In the genomic region with DNA sequence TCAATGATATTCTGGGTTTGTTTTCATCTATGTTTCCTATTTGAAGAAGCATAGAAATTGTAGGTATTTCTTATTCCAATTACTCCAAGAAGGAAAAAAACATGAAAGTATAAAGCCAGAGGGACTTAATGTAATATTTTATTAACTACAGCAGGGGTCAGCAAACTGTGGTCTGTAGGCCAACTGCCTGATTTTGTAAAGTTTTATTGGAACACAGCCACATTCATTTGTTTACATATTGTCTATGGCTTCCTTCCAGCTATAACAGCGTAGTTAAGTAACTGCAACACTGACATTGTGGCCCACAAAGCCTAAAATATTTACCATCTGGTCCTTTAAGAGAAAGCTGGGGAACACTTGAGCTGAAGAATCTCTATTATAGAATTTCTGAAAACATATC, we compare ENCODE assay signal across 13 cellular contexts.
DNase-seq lines count a peak whose midpoint lies in the region; ATAC-seq and TF ChIP-seq lines count a peak whose summit lies in the region.
"Had no signal": no experiment of that assay in that cellular context is flagged by ENCODE, and none has a peak within 500 bp of the region (broad histone marks: within the 10 kb centered on the region; RNA-seq: fewer than 3 reads in every experiment).

No MANE protein-coding gene starts in this region.

- POLR2A ChIA-PET in SK-N-SH (lab: Yijun Ruan, JAX) = no interaction called here

- no peak for TF ChIP-seq EP300 in SK-N-SH (IDR thresholded peaks at IDR 0.05; ENCODE audit: borderline replicate concordance in 1 of 2, low read depth in 1 of 2, low read length in 1 of 2)
- TF ChIP-seq EP300 in stomach (IDR thresholded peaks at IDR 0.05) = no peak

- no peak overlapping the region for H2AFZ ChIP-seq in SK-N-SH (ENCODE audit: low read depth)
- no peak overlapping the region for H2AFZ ChIP-seq in fibroblast of lung (ENCODE audit: low read length)

- no peak for TF ChIP-seq POLR2A in stomach (IDR thresholded peaks at IDR 0.05)

- TF ChIP-seq RAD21 in SK-N-SH (IDR thresholded peaks at IDR 0.05; ENCODE audit: low read length) = peak; percentile 33

- H3K9ac ChIP-seq in SK-N-SH = no peak overlapping the region
- H3K9ac ChIP-seq in fibroblast of lung (ENCODE audit: insufficient read depth, low read length) = no peak overlapping the region
- peak overlapping the region; percentile 16 for H3K9ac ChIP-seq in skeletal muscle satellite cell (ENCODE audit: low read depth, low read length)

- no peak for ATAC-seq in SK-N-SH treated with all-trans-retinoic acid at 6 μM for 48 hours
- ATAC-seq: activated CD4-positive, alpha-beta T cell treated with anti-CD3 and anti-CD28 coated beads for 36 hours had no signal

- H3K4me3 ChIP-seq in SK-N-SH (ENCODE audit: low read depth in 2 of 2, low read length in 1 of 2) = no peak overlapping the region
- no peak overlapping the region for H3K4me3 ChIP-seq in fibroblast of lung (replicated peaks in 1 of 4; ENCODE audit: control extremely low read depth in 1 of 4, insufficient read depth in 1 of 4, low read depth in 3 of 4, low read length in 4 of 4)
- no peak overlapping the region for H3K4me3 ChIP-seq in skeletal muscle satellite cell (ENCODE audit: low read length)
- no peak overlapping the region for H3K4me3 ChIP-seq in stomach
- H3K4me3 ChIP-seq: coronary artery, SJSA1 had no signal

- no peaks in the 10 kb centered on the region for H3K9me2 ChIP-seq in SK-N-SH

- intact Hi-C loops in stomach (cut with DNase I; ENCODE audit: low total_unique reads) = no loop called here

- WGBS in SK-N-SH (ENCODE audit: low lambda C conversion rate) = 46% methylated on average over 1 of the region's 1 CpG
- WGBS in stomach, 5 donors = 0 to 17% (median 11%) methylated on average over 1 of the region's 1 CpG

- H3K27ac ChIP-seq in SK-N-SH (ENCODE audit: low read depth in 2 of 2, low read length in 1 of 2) = 0 out of 4 replicates have a peak overlapping the region, but pooled peaks of 1 of the 2 experiments have one; percentile 25
- no peak overlapping the region for H3K27ac ChIP-seq in fibroblast of lung (ENCODE audit: insufficient read depth, low read length)
- H3K27ac ChIP-seq in stomach = no peak overlapping the region
- H3K27ac ChIP-seq: SJSA1 had no signal

- H4K20me1 ChIP-seq in SK-N-SH (ENCODE audit: insufficient read depth) (no peaks in the 10 kb centered on the region), fibroblast of lung (ENCODE audit: control insufficient read depth, extremely low read depth, insufficient read depth, low read length) (no peaks in the 10 kb centered on the region)

- CTCF ChIA-PET in SK-N-SH (lab: Yijun Ruan, JAX) = interaction anchor here (0.6 to 1.5 kb wide), 4 partner anchors 10 to 803 kb away, joined by 3 to 4 read pairs (median 4); no protein-coding TSS in a partner anchor

- no peaks in the 10 kb centered on the region for H3K79me2 ChIP-seq in SK-N-SH (ENCODE audit: insufficient read depth)
- no peaks in the 10 kb centered on the region for H3K79me2 ChIP-seq in fibroblast of lung (ENCODE audit: control insufficient read depth, insufficient read depth, low read length)

- DNase-seq in SK-N-SH = no peak
- DNase-seq in NCI-H748 (lab: John Stamatoyannopoulos, UW; ENCODE audit: unreplicated experiment) = peak; percentile 48
- peak; percentile 67 to 96 for DNase-seq in fibroblast of lung (ENCODE audit: low read depth in 2 of 2)
- DNase-seq in stomach = no peak
- DNase-seq in stimulated activated CD4-positive, alpha-beta T cell treated with anti-CD3 and anti-CD28 coated beads, Interleukin-4, amount 100 ng/mL, for 4 hours = no peak
- no peak for DNase-seq in cerebellar cortex (ENCODE audit: low spot score)
- DNase-seq: activated CD4-positive, alpha-beta T cell treated with anti-CD3 and anti-CD28 coated beads for 36 hours; activated effector memory CD4-positive, alpha-beta T cell treated with Interleukin-2 at 50 U/mL for 16 hours; hippocampal formation had no signal

- H3K9me3 ChIP-seq in SK-N-SH = no peaks in the 10 kb centered on the region
- no peaks in the 10 kb centered on the region for H3K9me3 ChIP-seq in fibroblast of lung (ENCODE audit: control insufficient read depth, insufficient read depth, low read depth, low read length)
- no peaks in the 10 kb centered on the region for H3K9me3 ChIP-seq in skeletal muscle satellite cell (replicated peaks; ENCODE audit: low read length)
- no peaks in the 10 kb centered on the region for H3K9me3 ChIP-seq in stomach
- H3K9me3 ChIP-seq: SJSA1 had no signal

- H3F3A ChIP-seq in SK-N-SH (replicated peaks; ENCODE audit: insufficient read depth) = peaks cover 20% of the 10 kb centered on the region

- peaks cover 11 to 18% of the 10 kb centered on the region in 2 experiments for H3K36me3 ChIP-seq in SK-N-SH (replicated peaks in 1 of 2; ENCODE audit: control insufficient read depth in 1 of 2, insufficient read depth in 2 of 2, low read length in 1 of 2)
- H3K36me3 ChIP-seq in fibroblast of lung (ENCODE audit: control insufficient read depth, insufficient read depth, low read length) = peaks cover 1% of the 10 kb centered on the region
- H3K36me3 ChIP-seq in skeletal muscle satellite cell (ENCODE audit: insufficient read depth, low read length) = peaks cover 4% of the 10 kb centered on the region
- no peaks in the 10 kb centered on the region for H3K36me3 ChIP-seq in stomach

- H3K27me3 ChIP-seq in SK-N-SH (ENCODE audit: insufficient read depth) = no peaks in the 10 kb centered on the region
- H3K27me3 ChIP-seq in fibroblast of lung (ENCODE audit: control insufficient read depth, insufficient read depth, low read length) = no peaks in the 10 kb centered on the region
- no peaks in the 10 kb centered on the region for H3K27me3 ChIP-seq in skeletal muscle satellite cell (ENCODE audit: control insufficient read depth, insufficient read depth, low read length)
- no peaks in the 10 kb centered on the region for H3K27me3 ChIP-seq in stomach
- H3K27me3 ChIP-seq: SJSA1 had no signal

- TF ChIP-seq CTCF in SK-N-SH (IDR thresholded peaks at IDR 0.05) = peak; percentile 32
- TF ChIP-seq CTCF in fibroblast of lung (conservative IDR thresholded peaks at IDR 0.05 in 1 of 2, IDR thresholded peaks at IDR 0.05 in 1 of 2; ENCODE audit: low read depth in 1 of 2, low read length in 2 of 2) = peak in 1 of 2 donors; percentile 10
- no peak for TF ChIP-seq CTCF in stomach (IDR thresholded peaks at IDR 0.05)

- no peak overlapping the region for H3K4me2 ChIP-seq in SK-N-SH
- H3K4me2 ChIP-seq in fibroblast of lung (ENCODE audit: extremely low read depth, insufficient read depth, low read length) = no peak overlapping the region
- H3K4me2 ChIP-seq in skeletal muscle satellite cell (ENCODE audit: low read length) = no peak overlapping the region

- peaks cover 10 to 25% of the 10 kb centered on the region in 2 experiments for H3K4me1 ChIP-seq in SK-N-SH (ENCODE audit: control insufficient read depth in 1 of 2, insufficient read depth in 2 of 2, low read depth in 1 of 2, low read length in 1 of 2)
- peaks cover 12% of the 10 kb centered on the region for H3K4me1 ChIP-seq in fibroblast of lung (ENCODE audit: control insufficient read depth, extremely low read depth, insufficient read depth, low read length)
- peaks cover 47% of the 10 kb centered on the region for H3K4me1 ChIP-seq in skeletal muscle satellite cell (ENCODE audit: control insufficient read depth, insufficient read depth, low read length)
- peaks cover 0 to 22% (median 5%) of the 10 kb centered on the region in 4 donors for H3K4me1 ChIP-seq in stomach

TF ChIP-seq in SK-N-SH, 30 proteins besides CTCF, POLR2A, EP300 and RAD21 (continues in another document):
- TF ChIP-seq RCOR1 (IDR thresholded peaks at IDR 0.05; ENCODE audit: low read length) (no peak), GABPA (IDR thresholded peaks at IDR 0.05; ENCODE audit: low read depth) (no peak), TAF1 (IDR thresholded peaks at IDR 0.05; ENCODE audit: borderline replicate concordance, low read depth, low read length) (no peak), NRF1 (IDR thresholded peaks at IDR 0.05; ENCODE audit: low read depth, low read length) (no peak), FOSL2 (IDR thresholded peaks at IDR 0.05; ENCODE audit: borderline replicate concordance, low read depth) (no peak)
- TF ChIP-seq, protein P1, sequence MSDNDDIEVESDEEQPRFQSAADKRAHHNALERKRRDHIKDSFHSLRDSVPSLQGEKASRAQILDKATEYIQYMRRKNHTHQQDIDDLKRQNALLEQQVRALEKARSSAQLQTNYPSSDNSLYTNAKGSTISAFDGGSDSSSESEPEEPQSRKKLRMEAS (IDR thresholded peaks at IDR 0.05; ENCODE audit: low read depth) = no peak
- TF ChIP-seq, protein P2, sequence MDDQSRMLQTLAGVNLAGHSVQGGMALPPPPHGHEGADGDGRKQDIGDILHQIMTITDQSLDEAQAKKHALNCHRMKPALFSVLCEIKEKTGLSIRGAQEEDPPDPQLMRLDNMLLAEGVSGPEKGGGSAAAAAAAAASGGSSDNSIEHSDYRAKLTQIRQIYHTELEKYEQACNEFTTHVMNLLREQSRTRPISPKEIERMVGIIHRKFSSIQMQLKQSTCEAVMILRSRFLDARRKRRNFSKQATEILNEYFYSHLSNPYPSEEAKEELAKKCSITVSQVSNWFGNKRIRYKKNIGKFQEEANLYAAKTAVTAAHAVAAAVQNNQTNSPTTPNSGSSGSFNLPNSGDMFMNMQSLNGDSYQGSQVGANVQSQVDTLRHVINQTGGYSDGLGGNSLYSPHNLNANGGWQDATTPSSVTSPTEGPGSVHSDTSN (IDR thresholded peaks at IDR 0.05) = no peak

TF ChIP-seq in SK-N-SH treated with all-trans-retinoic acid at 6 μM for 48 hours, 23 proteins besides CTCF, POLR2A, EP300 and RAD21 (continues in another document):
- TF ChIP-seq TOX (CRISPR knock-in tag; IDR thresholded peaks at IDR 0.05; ENCODE audit: borderline replicate concordance) (no peak), ZFP3 (CRISPR knock-in tag; IDR thresholded peaks at IDR 0.05) (no peak), ESRRG (CRISPR knock-in tag; IDR thresholded peaks at IDR 0.05) (no peak), GLIS3 (CRISPR knock-in tag; IDR thresholded peaks at IDR 0.05) (no peak)
- TF ChIP-seq, protein P3, sequence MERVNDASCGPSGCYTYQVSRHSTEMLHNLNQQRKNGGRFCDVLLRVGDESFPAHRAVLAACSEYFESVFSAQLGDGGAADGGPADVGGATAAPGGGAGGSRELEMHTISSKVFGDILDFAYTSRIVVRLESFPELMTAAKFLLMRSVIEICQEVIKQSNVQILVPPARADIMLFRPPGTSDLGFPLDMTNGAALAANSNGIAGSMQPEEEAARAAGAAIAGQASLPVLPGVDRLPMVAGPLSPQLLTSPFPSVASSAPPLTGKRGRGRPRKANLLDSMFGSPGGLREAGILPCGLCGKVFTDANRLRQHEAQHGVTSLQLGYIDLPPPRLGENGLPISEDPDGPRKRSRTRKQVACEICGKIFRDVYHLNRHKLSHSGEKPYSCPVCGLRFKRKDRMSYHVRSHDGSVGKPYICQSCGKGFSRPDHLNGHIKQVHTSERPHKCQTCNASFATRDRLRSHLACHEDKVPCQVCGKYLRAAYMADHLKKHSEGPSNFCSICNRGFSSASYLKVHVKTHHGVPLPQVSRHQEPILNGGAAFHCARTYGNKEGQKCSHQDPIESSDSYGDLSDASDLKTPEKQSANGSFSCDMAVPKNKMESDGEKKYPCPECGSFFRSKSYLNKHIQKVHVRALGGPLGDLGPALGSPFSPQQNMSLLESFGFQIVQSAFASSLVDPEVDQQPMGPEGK (CRISPR knock-in tag; IDR thresholded peaks at IDR 0.05; ENCODE audit: borderline replicate concordance) = no peak

Comparison
In these comparisons a context has a peak if more than half of its experiments do, and no peak if none do; other contexts are left out.
1. DNase-seq: peak in NCI-H748 (single experiment) and fibroblast of lung (2 of 2); none in SK-N-SH (single experiment), stomach (single experiment), stimulated activated CD4-positive, alpha-beta T cell treated with anti-CD3 and anti-CD28 coated beads, Interleukin-4, amount 100 ng/mL, for 4 hours (0 of 2) and cerebellar cortex (single experiment).